9 cellular contexts compared by ENCODE assay signal in the genomic region with DNA sequence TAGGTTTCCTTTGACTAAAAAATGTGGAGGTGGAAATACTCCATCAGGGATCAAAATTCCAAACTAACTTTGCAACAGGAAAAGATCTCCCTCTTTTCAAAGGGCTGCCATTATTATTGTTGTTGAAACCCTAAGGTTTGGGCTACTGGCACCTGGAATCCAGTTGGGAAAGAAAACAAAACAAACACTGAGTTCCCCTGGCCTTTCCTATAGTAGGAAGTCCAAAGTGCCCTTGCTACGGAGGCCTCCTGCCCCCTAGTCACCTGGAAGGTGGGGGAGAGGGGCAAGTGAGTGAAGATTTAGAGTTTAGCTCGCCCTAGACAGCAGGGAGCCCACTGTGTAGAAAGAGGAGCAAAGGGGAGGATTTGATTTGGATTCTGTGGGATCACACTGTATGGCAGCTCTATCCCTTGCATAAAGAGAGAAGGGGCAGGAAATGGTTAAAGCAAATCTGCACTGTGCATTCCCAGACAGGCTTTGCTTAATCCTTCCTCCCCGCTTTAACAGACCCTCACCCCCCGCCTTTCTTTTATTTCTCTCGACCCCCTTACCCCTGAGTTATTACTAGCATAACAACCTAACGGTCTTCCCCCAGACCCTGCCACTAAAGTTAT. TPM values are rescaled to one million over a fixed set of nuclear protein-coding genes. Genes with fewer than 3 reads are reported as not detected.
DNase-seq lines count a peak whose midpoint lies in the region; ATAC-seq and TF ChIP-seq lines count a peak whose summit lies in the region.
"Had no signal": no experiment of that assay in that cellular context is flagged by ENCODE, and none has a peak within 500 bp of the region (broad histone marks: within the 10 kb centered on the region; RNA-seq: fewer than 3 reads in every experiment).

No MANE protein-coding gene starts in this region.

- no peaks in the 10 kb centered on the region for H3K27me3 ChIP-seq in ascending aorta
- no peaks in the 10 kb centered on the region for H3K27me3 ChIP-seq in lower lobe of right lung (ENCODE audit: low read depth)
- H3K27me3 ChIP-seq in upper lobe of left lung = peaks cover 0 to 3% (median 0%) of the 10 kb centered on the region in 4 donors

- peaks cover 58% of the 10 kb centered on the region for H3K27me3 Mint-ChIP-seq in activated naive CD4-positive, alpha-beta T cell treated with anti-CD3 and anti-CD28 coated beads, Interleukin-2, amount 10 ng/mL, durations not matched to agents 7 days and 5 days

- H3K9me3 ChIP-seq in ascending aorta (no peaks in the 10 kb centered on the region), lower lobe of right lung (no peaks in the 10 kb centered on the region), upper lobe of left lung (no peaks in the 10 kb centered on the region)

- CTCF ChIA-PET in activated naive CD4-positive, alpha-beta T cell treated with anti-CD3 and anti-CD28 coated beads, Interleukin-2, amount 10 ng/mL, durations not matched to agents 7 days and 5 days (lab: Charles Lee) = interaction anchor here (1.5 to 1.9 kb wide), 2 partner anchors 9 to 13 kb away, joined by 3 to 5 read pairs; no protein-coding TSS in a partner anchor

- peak overlapping the region; percentile 87 to 97 for H3K4me3 ChIP-seq in ascending aorta
- H3K4me3 ChIP-seq in lower lobe of right lung = peak overlapping the region; percentile 72
- peak overlapping the region in 3 of 4 donors; percentile 75 to 90 (median 77) for H3K4me3 ChIP-seq in upper lobe of left lung

- no peak for DNase-seq in activated naive CD4-positive, alpha-beta T cell treated with anti-CD3 and anti-CD28 coated beads, Interleukin-2, amount 10 ng/mL, durations not matched to agents 7 days and 5 days
- DNase-seq in activated naive CD4-positive, alpha-beta T cell (lab: John Stamatoyannopoulos, UW) = no peak
- DNase-seq in ascending aorta (ENCODE audit: low spot score in 2 of 2) (no peak), lower lobe of right lung (no peak), upper lobe of left lung (no peak), GM19240 (ENCODE audit: insufficient read length, low spot score) (no peak), posterior vena cava (ENCODE audit: low spot score) (no peak), NCI-H510A treated with DMSO at 0.1 percent for 48 hours (lab: John Stamatoyannopoulos, UW) (no peak)
- DNase-seq: effector CD4-positive, alpha-beta T cell had no signal

- H3K9me3 Mint-ChIP-seq in activated naive CD4-positive, alpha-beta T cell treated with anti-CD3 and anti-CD28 coated beads, Interleukin-2, amount 10 ng/mL, durations not matched to agents 7 days and 5 days = no peaks in the 10 kb centered on the region

- H3K27ac Mint-ChIP-seq in activated naive CD4-positive, alpha-beta T cell treated with anti-CD3 and anti-CD28 coated beads, Interleukin-2, amount 10 ng/mL, durations not matched to agents 7 days and 5 days = no peak overlapping the region

- no peak for TF ChIP-seq POLR2A in upper lobe of left lung (IDR thresholded peaks at IDR 0.05)

- 17 to 22% methylated on average over 6 of the region's 6 CpGs for WGBS in upper lobe of left lung, 2 donors

- H3K4me1 ChIP-seq in ascending aorta (peaks cover 0 to 10% of the 10 kb centered on the region in 2 donors), lower lobe of right lung (peaks cover 44% of the 10 kb centered on the region), upper lobe of left lung (peaks cover 8 to 43% (median 19%) of the 10 kb centered on the region in 4 donors)

- ATAC-seq in lower lobe of right lung (peak in 1 of 2 donors; percentile 0), upper lobe of left lung (ENCODE audit: low FRiP score in 2 of 2) (no peak)

- peak overlapping the region; percentile 79 for H3K4me3 Mint-ChIP-seq in activated naive CD4-positive, alpha-beta T cell treated with anti-CD3 and anti-CD28 coated beads, Interleukin-2, amount 10 ng/mL, durations not matched to agents 7 days and 5 days

- intact Hi-C loops in ascending aorta (cut with DNase I) = loop anchor here (1.0 to 5.0 kb wide), 3 partner anchors 75 to 1288 kb away; no protein-coding TSS in a partner anchor
- intact Hi-C loops in lower lobe of right lung (cut with DNase I) = loop anchor here (10.0 kb wide), 1 partner anchor 431 kb away; no protein-coding TSS in a partner anchor
- intact Hi-C loops in posterior vena cava (cut with DNase I) = loop anchor here in 1 of 2 donors (5.0 kb wide), 1 partner anchor 428 kb away; no protein-coding TSS in a partner anchor

- peaks cover 36% of the 10 kb centered on the region for H3K4me1 Mint-ChIP-seq in activated naive CD4-positive, alpha-beta T cell treated with anti-CD3 and anti-CD28 coated beads, Interleukin-2, amount 10 ng/mL, durations not matched to agents 7 days and 5 days

- H3K36me3 Mint-ChIP-seq in activated naive CD4-positive, alpha-beta T cell treated with anti-CD3 and anti-CD28 coated beads, Interleukin-2, amount 10 ng/mL, durations not matched to agents 7 days and 5 days = no peaks in the 10 kb centered on the region

- TF ChIP-seq CTCF in ascending aorta (IDR thresholded peaks at IDR 0.05) = no peak
- TF ChIP-seq CTCF in lower lobe of right lung (IDR thresholded peaks at IDR 0.05) = no peak
- TF ChIP-seq CTCF in upper lobe of left lung (IDR thresholded peaks at IDR 0.05) = no peak

- no peak for TF ChIP-seq EP300 in upper lobe of left lung (IDR thresholded peaks at IDR 0.05)

- peak overlapping the region; percentile 73 to 96 for H3K27ac ChIP-seq in ascending aorta
- peak overlapping the region; percentile 60 for H3K27ac ChIP-seq in lower lobe of right lung
- peak overlapping the region in 3 of 4 donors; percentile 49 to 92 (median 92) for H3K27ac ChIP-seq in upper lobe of left lung

- H3K36me3 ChIP-seq in ascending aorta (no peaks in the 10 kb centered on the region), lower lobe of right lung (no peaks in the 10 kb centered on the region), upper lobe of left lung (no peaks in the 10 kb centered on the region)

RNA-seq across cellular contexts. Expression of a gene that starts 0.7 kb away (rescaled TPM):
- 16.8 TPM for total RNA-seq in ascending aorta
- total RNA-seq in lower lobe of right lung = 15.2 TPM
- 10 to 100 TPM; 11.3 to 26.9 (median 16.1) TPM for total RNA-seq in upper lobe of left lung
- 10 to 100 TPM; 22.8 to 24.1 TPM for total RNA-seq in posterior vena cava
